In the genomic region with DNA sequence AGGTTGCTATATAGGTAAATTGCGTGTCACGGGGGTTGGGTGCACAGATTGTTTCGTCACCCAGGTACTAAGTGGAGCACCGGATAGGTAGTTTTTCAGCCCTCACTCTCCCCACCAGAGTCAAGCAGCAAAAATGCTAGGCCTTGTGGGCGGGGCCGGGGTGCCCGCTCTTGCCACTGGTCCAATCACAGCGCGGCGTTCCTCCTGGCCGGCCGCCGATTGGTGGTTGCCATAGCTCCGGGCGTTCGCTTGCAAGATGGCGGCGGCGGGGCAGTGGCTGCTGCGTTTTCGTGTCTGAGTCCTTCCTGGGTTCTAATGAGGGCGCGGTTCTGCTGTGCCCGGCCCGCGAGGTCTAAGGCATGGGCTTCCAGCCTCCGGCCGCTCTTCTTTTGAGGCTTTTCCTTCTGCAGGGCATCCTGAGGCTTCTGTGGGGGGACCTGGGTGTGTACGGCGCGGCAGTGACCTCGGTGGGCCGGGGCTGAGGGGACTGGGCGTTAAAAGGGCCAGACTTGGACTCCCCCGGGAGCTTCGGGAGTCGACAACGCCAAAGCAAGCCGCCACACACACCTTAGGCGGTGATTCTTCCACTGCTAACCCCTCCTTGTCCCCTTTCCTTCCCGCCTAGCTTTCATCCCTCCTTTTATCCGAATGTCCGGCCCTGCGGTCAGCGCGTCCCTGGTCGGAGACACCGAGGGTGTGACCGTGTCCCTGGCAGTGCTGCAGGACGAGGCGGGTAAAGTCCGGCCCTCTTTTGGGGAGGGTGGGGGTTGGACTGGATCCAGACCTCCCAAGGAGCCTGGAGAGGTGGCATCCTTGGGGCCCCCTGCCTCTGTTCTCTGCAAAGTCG, we compare ENCODE assay signal across 1 cellular context.
TF ChIP-seq lines count a peak whose summit lies in the region.

A gene (plus strand): TSS at position 232 of the 847 bp plus-strand sequence. CDS start 128 bp downstream, at position 360.

TF ChIP-seq in HEK293, 187 proteins besides CTCF, POLR2A, EP300 and RAD21 (continued from another document and continues in another):
- TF ChIP-seq, protein P1, sequence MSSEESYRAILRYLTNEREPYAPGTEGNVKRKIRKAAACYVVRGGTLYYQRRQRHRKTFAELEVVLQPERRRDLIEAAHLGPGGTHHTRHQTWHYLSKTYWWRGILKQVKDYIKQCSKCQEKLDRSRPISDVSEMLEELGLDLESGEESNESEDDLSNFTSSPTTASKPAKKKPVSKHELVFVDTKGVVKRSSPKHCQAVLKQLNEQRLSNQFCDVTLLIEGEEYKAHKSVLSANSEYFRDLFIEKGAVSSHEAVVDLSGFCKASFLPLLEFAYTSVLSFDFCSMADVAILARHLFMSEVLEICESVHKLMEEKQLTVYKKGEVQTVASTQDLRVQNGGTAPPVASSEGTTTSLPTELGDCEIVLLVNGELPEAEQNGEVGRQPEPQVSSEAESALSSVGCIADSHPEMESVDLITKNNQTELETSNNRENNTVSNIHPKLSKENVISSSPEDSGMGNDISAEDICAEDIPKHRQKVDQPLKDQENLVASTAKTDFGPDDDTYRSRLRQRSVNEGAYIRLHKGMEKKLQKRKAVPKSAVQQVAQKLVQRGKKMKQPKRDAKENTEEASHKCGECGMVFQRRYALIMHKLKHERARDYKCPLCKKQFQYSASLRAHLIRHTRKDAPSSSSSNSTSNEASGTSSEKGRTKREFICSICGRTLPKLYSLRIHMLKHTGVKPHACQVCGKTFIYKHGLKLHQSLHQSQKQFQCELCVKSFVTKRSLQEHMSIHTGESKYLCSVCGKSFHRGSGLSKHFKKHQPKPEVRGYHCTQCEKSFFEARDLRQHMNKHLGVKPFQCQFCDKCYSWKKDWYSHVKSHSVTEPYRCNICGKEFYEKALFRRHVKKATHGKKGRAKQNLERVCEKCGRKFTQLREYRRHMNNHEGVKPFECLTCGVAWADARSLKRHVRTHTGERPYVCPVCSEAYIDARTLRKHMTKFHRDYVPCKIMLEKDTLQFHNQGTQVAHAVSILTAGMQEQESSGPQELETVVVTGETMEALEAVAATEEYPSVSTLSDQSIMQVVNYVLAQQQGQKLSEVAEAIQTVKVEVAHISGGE (tag by site-specific recombination; conservative IDR thresholded peaks at IDR 0.05; ENCODE audit: low read depth), result no peak
- TF ChIP-seq ZNF514 (tag by site-specific recombination; IDR thresholded peaks at IDR 0.05) (no peak), ZNF670 (tag by site-specific recombination; IDR thresholded peaks at IDR 0.05; ENCODE audit: low read depth) (no peak), ZNF311 (tag by site-specific recombination; IDR thresholded peaks at IDR 0.05; ENCODE audit: borderline replicate concordance) (no peak), ZNF138 (tag by site-specific recombination; IDR thresholded peaks at IDR 0.05; ENCODE audit: borderline replicate concordance) (no peak), TCF7L2 (IDR thresholded peaks at IDR 0.05; ENCODE audit: borderline replicate concordance, low read depth, low read length) (no peak), ZNF701 (tag by site-specific recombination; IDR thresholded peaks at IDR 0.05) (no peak), ZFP3 (tag by site-specific recombination; IDR thresholded peaks at IDR 0.05; ENCODE audit: low read depth) (no peak), ZNF155 (tag by site-specific recombination; IDR thresholded peaks at IDR 0.05) (no peak), ZNF416 (tag by site-specific recombination; IDR thresholded peaks at IDR 0.05) (no peak), ZFHX2 (tag by site-specific recombination; conservative IDR thresholded peaks at IDR 0.05) (no peak), EGR2 (tag by site-specific recombination; IDR thresholded peaks at IDR 0.05; ENCODE audit: low read depth) (no peak), ZNF140 (tag by site-specific recombination; IDR thresholded peaks at IDR 0.05) (no peak), ZNF530 (tag by site-specific recombination; IDR thresholded peaks at IDR 0.05; ENCODE audit: low read depth) (no peak), ZEB2 (tag by site-specific recombination; IDR thresholded peaks at IDR 0.05) (no peak), BCL11B (tag by site-specific recombination; IDR thresholded peaks at IDR 0.05; ENCODE audit: low read depth) (no peak), ZNF548 (tag by site-specific recombination; IDR thresholded peaks at IDR 0.05) (no peak), SALL2 (tag by site-specific recombination; IDR thresholded peaks at IDR 0.05; ENCODE audit: borderline replicate concordance) (no peak), ZNF707 (tag by site-specific recombination; IDR thresholded peaks at IDR 0.05) (no peak), ZNF404 (tag by site-specific recombination; IDR thresholded peaks at IDR 0.05) (no peak), ZNF610 (tag by site-specific recombination; IDR thresholded peaks at IDR 0.05; ENCODE audit: borderline replicate concordance) (no peak), ZNF555 (tag by site-specific recombination; conservative IDR thresholded peaks at IDR 0.05) (no peak), ZNF341 (tag by site-specific recombination; IDR thresholded peaks at IDR 0.05; ENCODE audit: low read depth) (no peak), ZIC2 (tag by site-specific recombination; IDR thresholded peaks at IDR 0.05) (0 out of 2 replicates have a peak, but pooled peaks have one; percentile 6), MEIS1 (CRISPR knock-in tag; IDR thresholded peaks at IDR 0.05; ENCODE audit: borderline replicate concordance) (no peak), ZNF202 (tag by site-specific recombination; IDR thresholded peaks at IDR 0.05; ENCODE audit: borderline replicate concordance) (no peak)
- TF ChIP-seq, protein P2, sequence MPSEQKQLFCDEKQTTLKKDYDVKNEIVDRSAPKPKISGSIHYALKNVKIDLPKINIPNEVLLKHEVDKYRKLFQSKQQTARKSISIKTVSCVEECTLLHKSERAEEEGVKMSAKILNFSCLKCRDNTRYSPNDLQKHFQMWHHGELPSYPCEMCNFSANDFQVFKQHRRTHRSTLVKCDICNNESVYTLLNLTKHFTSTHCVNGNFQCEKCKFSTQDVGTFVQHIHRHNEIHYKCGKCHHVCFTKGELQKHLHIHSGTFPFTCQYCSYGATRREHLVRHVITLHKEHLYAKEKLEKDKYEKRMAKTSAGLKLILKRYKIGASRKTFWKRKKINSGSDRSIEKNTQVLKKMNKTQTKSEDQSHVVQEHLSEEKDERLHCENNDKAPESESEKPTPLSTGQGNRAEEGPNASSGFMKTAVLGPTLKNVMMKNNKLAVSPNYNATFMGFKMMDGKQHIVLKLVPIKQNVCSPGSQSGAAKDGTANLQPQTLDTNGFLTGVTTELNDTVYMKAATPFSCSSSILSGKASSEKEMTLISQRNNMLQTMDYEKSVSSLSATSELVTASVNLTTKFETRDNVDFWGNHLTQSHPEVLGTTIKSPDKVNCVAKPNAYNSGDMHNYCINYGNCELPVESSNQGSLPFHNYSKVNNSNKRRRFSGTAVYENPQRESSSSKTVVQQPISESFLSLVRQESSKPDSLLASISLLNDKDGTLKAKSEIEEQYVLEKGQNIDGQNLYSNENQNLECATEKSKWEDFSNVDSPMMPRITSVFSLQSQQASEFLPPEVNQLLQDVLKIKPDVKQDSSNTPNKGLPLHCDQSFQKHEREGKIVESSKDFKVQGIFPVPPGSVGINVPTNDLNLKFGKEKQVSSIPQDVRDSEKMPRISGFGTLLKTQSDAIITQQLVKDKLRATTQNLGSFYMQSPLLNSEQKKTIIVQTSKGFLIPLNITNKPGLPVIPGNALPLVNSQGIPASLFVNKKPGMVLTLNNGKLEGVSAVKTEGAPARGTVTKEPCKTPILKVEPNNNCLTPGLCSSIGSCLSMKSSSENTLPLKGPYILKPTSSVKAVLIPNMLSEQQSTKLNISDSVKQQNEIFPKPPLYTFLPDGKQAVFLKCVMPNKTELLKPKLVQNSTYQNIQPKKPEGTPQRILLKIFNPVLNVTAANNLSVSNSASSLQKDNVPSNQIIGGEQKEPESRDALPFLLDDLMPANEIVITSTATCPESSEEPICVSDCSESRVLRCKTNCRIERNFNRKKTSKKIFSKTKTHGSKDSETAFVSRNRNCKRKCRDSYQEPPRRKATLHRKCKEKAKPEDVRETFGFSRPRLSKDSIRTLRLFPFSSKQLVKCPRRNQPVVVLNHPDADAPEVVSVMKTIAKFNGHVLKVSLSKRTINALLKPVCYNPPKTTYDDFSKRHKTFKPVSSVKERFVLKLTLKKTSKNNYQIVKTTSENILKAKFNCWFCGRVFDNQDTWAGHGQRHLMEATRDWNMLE (tag by site-specific recombination; conservative IDR thresholded peaks at IDR 0.05; ENCODE audit: low read depth), result no peak; the same call in 1 of the 2 replicates
- TF ChIP-seq, protein P3, sequence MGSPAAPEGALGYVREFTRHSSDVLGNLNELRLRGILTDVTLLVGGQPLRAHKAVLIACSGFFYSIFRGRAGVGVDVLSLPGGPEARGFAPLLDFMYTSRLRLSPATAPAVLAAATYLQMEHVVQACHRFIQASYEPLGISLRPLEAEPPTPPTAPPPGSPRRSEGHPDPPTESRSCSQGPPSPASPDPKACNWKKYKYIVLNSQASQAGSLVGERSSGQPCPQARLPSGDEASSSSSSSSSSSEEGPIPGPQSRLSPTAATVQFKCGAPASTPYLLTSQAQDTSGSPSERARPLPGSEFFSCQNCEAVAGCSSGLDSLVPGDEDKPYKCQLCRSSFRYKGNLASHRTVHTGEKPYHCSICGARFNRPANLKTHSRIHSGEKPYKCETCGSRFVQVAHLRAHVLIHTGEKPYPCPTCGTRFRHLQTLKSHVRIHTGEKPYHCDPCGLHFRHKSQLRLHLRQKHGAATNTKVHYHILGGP (tag by site-specific recombination; IDR thresholded peaks at IDR 0.05), result no peak
- TF ChIP-seq, protein P4, sequence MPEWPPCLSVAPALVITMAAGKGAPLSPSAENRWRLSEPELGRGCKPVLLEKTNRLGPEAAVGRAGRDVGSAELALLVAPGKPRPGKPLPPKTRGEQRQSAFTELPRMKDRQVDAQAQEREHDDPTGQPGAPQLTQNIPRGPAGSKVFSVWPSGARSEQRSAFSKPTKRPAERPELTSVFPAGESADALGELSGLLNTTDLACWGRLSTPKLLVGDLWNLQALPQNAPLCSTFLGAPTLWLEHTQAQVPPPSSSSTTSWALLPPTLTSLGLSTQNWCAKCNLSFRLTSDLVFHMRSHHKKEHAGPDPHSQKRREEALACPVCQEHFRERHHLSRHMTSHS (tag by site-specific recombination; IDR thresholded peaks at IDR 0.05), result no peak
- TF ChIP-seq, protein P5, sequence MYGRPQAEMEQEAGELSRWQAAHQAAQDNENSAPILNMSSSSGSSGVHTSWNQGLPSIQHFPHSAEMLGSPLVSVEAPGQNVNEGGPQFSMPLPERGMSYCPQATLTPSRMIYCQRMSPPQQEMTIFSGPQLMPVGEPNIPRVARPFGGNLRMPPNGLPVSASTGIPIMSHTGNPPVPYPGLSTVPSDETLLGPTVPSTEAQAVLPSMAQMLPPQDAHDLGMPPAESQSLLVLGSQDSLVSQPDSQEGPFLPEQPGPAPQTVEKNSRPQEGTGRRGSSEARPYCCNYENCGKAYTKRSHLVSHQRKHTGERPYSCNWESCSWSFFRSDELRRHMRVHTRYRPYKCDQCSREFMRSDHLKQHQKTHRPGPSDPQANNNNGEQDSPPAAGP (tag by site-specific recombination; IDR thresholded peaks at IDR 0.05), result peak; percentile 28; the same call in 1 of the 2 replicates
- TF ChIP-seq, protein P6, sequence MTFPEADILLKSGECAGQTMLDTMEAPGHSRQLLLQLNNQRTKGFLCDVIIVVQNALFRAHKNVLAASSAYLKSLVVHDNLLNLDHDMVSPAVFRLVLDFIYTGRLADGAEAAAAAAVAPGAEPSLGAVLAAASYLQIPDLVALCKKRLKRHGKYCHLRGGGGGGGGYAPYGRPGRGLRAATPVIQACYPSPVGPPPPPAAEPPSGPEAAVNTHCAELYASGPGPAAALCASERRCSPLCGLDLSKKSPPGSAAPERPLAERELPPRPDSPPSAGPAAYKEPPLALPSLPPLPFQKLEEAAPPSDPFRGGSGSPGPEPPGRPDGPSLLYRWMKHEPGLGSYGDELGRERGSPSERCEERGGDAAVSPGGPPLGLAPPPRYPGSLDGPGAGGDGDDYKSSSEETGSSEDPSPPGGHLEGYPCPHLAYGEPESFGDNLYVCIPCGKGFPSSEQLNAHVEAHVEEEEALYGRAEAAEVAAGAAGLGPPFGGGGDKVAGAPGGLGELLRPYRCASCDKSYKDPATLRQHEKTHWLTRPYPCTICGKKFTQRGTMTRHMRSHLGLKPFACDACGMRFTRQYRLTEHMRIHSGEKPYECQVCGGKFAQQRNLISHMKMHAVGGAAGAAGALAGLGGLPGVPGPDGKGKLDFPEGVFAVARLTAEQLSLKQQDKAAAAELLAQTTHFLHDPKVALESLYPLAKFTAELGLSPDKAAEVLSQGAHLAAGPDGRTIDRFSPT (tag by site-specific recombination; IDR thresholded peaks at IDR 0.05), result no peak; the same call in 1 of the 2 replicates
- TF ChIP-seq, protein P7, sequence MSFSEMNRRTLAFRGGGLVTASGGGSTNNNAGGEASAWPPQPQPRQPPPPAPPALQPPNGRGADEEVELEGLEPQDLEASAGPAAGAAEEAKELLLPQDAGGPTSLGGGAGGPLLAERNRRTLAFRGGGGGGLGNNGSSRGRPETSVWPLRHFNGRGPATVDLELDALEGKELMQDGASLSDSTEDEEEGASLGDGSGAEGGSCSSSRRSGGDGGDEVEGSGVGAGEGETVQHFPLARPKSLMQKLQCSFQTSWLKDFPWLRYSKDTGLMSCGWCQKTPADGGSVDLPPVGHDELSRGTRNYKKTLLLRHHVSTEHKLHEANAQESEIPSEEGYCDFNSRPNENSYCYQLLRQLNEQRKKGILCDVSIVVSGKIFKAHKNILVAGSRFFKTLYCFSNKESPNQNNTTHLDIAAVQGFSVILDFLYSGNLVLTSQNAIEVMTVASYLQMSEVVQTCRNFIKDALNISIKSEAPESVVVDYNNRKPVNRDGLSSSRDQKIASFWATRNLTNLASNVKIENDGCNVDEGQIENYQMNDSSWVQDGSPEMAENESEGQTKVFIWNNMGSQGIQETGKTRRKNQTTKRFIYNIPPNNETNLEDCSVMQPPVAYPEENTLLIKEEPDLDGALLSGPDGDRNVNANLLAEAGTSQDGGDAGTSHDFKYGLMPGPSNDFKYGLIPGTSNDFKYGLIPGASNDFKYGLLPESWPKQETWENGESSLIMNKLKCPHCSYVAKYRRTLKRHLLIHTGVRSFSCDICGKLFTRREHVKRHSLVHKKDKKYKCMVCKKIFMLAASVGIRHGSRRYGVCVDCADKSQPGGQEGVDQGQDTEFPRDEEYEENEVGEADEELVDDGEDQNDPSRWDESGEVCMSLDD (tag by site-specific recombination; IDR thresholded peaks at IDR 0.05), result no peak
- TF ChIP-seq, protein P8, sequence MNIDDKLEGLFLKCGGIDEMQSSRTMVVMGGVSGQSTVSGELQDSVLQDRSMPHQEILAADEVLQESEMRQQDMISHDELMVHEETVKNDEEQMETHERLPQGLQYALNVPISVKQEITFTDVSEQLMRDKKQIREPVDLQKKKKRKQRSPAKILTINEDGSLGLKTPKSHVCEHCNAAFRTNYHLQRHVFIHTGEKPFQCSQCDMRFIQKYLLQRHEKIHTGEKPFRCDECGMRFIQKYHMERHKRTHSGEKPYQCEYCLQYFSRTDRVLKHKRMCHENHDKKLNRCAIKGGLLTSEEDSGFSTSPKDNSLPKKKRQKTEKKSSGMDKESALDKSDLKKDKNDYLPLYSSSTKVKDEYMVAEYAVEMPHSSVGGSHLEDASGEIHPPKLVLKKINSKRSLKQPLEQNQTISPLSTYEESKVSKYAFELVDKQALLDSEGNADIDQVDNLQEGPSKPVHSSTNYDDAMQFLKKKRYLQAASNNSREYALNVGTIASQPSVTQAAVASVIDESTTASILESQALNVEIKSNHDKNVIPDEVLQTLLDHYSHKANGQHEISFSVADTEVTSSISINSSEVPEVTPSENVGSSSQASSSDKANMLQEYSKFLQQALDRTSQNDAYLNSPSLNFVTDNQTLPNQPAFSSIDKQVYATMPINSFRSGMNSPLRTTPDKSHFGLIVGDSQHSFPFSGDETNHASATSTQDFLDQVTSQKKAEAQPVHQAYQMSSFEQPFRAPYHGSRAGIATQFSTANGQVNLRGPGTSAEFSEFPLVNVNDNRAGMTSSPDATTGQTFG (tag by site-specific recombination; IDR thresholded peaks at IDR 0.05; ENCODE audit: borderline replicate concordance), result no peak
